In genomic region chr4:22454955-22455354, GRCh38 we compare ENCODE assay signal across 1 cellular context.
TF ChIP-seq lines count a peak whose summit lies in the region.

No MANE protein-coding gene starts in this region.

TF ChIP-seq in HEK293, 187 proteins besides CTCF, POLR2A, EP300 and RAD21 (continued from another document):
- peak; percentile 81; the same call in 1 of the 2 replicates for TF ChIP-seq TRIM28 (IDR thresholded peaks at IDR 0.05; ENCODE audit: borderline replicate concordance, low read length)
- no peak for TF ChIP-seq ZNF280C (tag by site-specific recombination; IDR thresholded peaks at IDR 0.05)
- TF ChIP-seq ZNF223 (tag by site-specific recombination; IDR thresholded peaks at IDR 0.05): no peak
- no peak for TF ChIP-seq ZNF514 (tag by site-specific recombination; IDR thresholded peaks at IDR 0.05)
- TF ChIP-seq BCL11A (tag by site-specific recombination; IDR thresholded peaks at IDR 0.05; ENCODE audit: low read depth): no peak
- no peak for TF ChIP-seq ZNF138 (tag by site-specific recombination; IDR thresholded peaks at IDR 0.05; ENCODE audit: borderline replicate concordance)
- TF ChIP-seq ZBTB8A (tag by site-specific recombination; IDR thresholded peaks at IDR 0.05): no peak
- no peak for TF ChIP-seq ZNF350 (tag by site-specific recombination; IDR thresholded peaks at IDR 0.05)
- no peak for TF ChIP-seq ZXDB (tag by site-specific recombination; IDR thresholded peaks at IDR 0.05)
- peak; percentile 84 for TF ChIP-seq FEZF1 (tag by site-specific recombination; IDR thresholded peaks at IDR 0.05)
